Comparison of ENCODE assay signal across 11 cellular contexts in genomic region chr22:23248583-23248982, GRCh38.
DNase-seq lines count a peak whose midpoint lies in the region; ATAC-seq and TF ChIP-seq lines count a peak whose summit lies in the region.
"Had no signal": no experiment of that assay in that cellular context is flagged by ENCODE, and none has a peak within 500 bp of the region (broad histone marks: within the 10 kb centered on the region; RNA-seq: fewer than 3 reads in every experiment).

No MANE protein-coding gene starts in this region.

- H3K27me3 ChIP-seq in tibial artery: no peaks in the 10 kb centered on the region
- H3K27me3 ChIP-seq: transverse colon had no signal

- in situ Hi-C loops in GM13977 (cut with MboI; ENCODE audit: low pct_unique_long_range_greater_than_20kb, low sequenced_read_pairs, unreplicated experiment): no loop called here

- H3K27me3 Mint-ChIP-seq in activated T-helper 2 cell treated with anti-CD3 and anti-CD28 coated beads, Interferon-gamma antibody, Interleukin-2, Interleukin-4, amounts not matched to agents 10 μg/mL and 5 μg/mL and 100 μg/mL, durations not matched to agents 14 hours and 24 hours and 36 hours (ENCODE audit: low read depth): no peaks in the 10 kb centered on the region

- H3K36me3 ChIP-seq in tibial artery: peaks cover 0 to 6% (median under 1%) of the 10 kb centered on the region in 3 donors
- H3K36me3 ChIP-seq: transverse colon had no signal

- DNase-seq in SHP77 treated with DMSO at 0.1 percent for 48 hours (lab: John Stamatoyannopoulos, UW): peak; percentile 5
- no peak for DNase-seq in SHP77 (lab: John Stamatoyannopoulos, UW)
- peak; percentile 38 for DNase-seq in OCI-M1 (lab: John Stamatoyannopoulos, UW)
- peak; percentile 53 for DNase-seq in fibroblast of villous mesenchyme (ENCODE audit: low read depth)
- DNase-seq in tibial artery: no peak
- DNase-seq in activated naive CD4-positive, alpha-beta T cell treated with anti-CD3 and anti-CD28 coated beads, Interleukin-2, amount 50 U/mL, for 72 hours (ENCODE audit: low spot score in 2 of 2): no peak
- DNase-seq in activated T-helper 2 cell treated with anti-CD3 and anti-CD28 coated beads, Interferon-gamma antibody, Interleukin-2, Interleukin-4, amounts not matched to agents 10 μg/mL and 5 μg/mL and 100 μg/mL, durations not matched to agents 14 hours and 24 hours and 36 hours (ENCODE audit: low spot score): no peak
- DNase-seq in GM13977 (ENCODE audit: low spot score): no peak
- DNase-seq: activated effector memory CD4-positive, alpha-beta T cell treated with anti-CD3 and anti-CD28 coated beads, Interleukin-2, amount 50 U/mL, for 16 hours; transverse colon had no signal

- H3K4me1 ChIP-seq in tibial artery: peaks cover 0 to 69% (median 40%) of the 10 kb centered on the region in 4 donors

- no peak for TF ChIP-seq CTCF in fibroblast of villous mesenchyme (IDR thresholded peaks at IDR 0.05; ENCODE audit: insufficient read depth, low read depth, low read length)
- no peak for TF ChIP-seq CTCF in tibial artery (IDR thresholded peaks at IDR 0.05)
- TF ChIP-seq CTCF in GM13977 (IDR thresholded peaks at IDR 0.05; ENCODE audit: extremely low read depth, insufficient read depth, missing control alignments): no peak

- H3K9me3 Mint-ChIP-seq in activated naive CD4-positive, alpha-beta T cell treated with anti-CD3 and anti-CD28 coated beads, Interleukin-2, amount 50 U/mL, for 72 hours: no peaks in the 10 kb centered on the region
- no peaks in the 10 kb centered on the region for H3K9me3 Mint-ChIP-seq in activated T-helper 2 cell treated with anti-CD3 and anti-CD28 coated beads, Interferon-gamma antibody, Interleukin-2, Interleukin-4, amounts not matched to agents 10 μg/mL and 5 μg/mL and 100 μg/mL, durations not matched to agents 14 hours and 24 hours and 36 hours

- ATAC-seq in activated naive CD4-positive, alpha-beta T cell treated with anti-CD3 and anti-CD28 coated beads, Interleukin-2, amount 50 U/mL, for 72 hours: no peak

- H3K36me3 Mint-ChIP-seq in activated naive CD4-positive, alpha-beta T cell treated with anti-CD3 and anti-CD28 coated beads, Interleukin-2, amount 50 U/mL, for 72 hours: peaks cover 0 to 9% of the 10 kb centered on the region in 2 donors
- peaks cover under 1% of the 10 kb centered on the region for H3K36me3 Mint-ChIP-seq in activated T-helper 2 cell treated with anti-CD3 and anti-CD28 coated beads, Interferon-gamma antibody, Interleukin-2, Interleukin-4, amounts not matched to agents 10 μg/mL and 5 μg/mL and 100 μg/mL, durations not matched to agents 14 hours and 24 hours and 36 hours (ENCODE audit: low read depth)

- H3K27ac Mint-ChIP-seq in activated naive CD4-positive, alpha-beta T cell treated with anti-CD3 and anti-CD28 coated beads, Interleukin-2, amount 50 U/mL, for 72 hours: peak overlapping the region in 1 of 2 donors; percentile 27
- no peak overlapping the region for H3K27ac Mint-ChIP-seq in activated T-helper 2 cell treated with anti-CD3 and anti-CD28 coated beads, Interferon-gamma antibody, Interleukin-2, Interleukin-4, amounts not matched to agents 10 μg/mL and 5 μg/mL and 100 μg/mL, durations not matched to agents 14 hours and 24 hours and 36 hours

- H3K27ac ChIP-seq in tibial artery: peak overlapping the region; percentile 9 to 42
- H3K27ac ChIP-seq: skin epidermis, transverse colon had no signal

- intact Hi-C loops in tibial artery (cut with DNase I; ENCODE audit: low total_unique reads): loop anchor here (5.0 to 10.0 kb wide), 2 partner anchors 54 to 1311 kb away; no protein-coding TSS in a partner anchor
- intact Hi-C loops in activated T-helper 2 cell treated with anti-CD3 and anti-CD28 coated beads, Interferon-gamma antibody, Interleukin-2, Interleukin-4, amounts not matched to agents 10 μg/mL and 5 μg/mL and 100 μg/mL, durations not matched to agents 14 hours and 24 hours and 36 hours (cut with micrococcal nuclease): no loop called here

- no peak overlapping the region for H3K4me3 ChIP-seq in fibroblast of villous mesenchyme (ENCODE audit: low read depth, low read length)
- H3K4me3 ChIP-seq in tibial artery: no peak overlapping the region
- H3K4me3 ChIP-seq: skin epidermis, transverse colon had no signal

- no peaks in the 10 kb centered on the region for H3K9me3 ChIP-seq in tibial artery
- H3K9me3 ChIP-seq: transverse colon had no signal

- H3K4me3 Mint-ChIP-seq in activated T-helper 2 cell treated with anti-CD3 and anti-CD28 coated beads, Interferon-gamma antibody, Interleukin-2, Interleukin-4, amounts not matched to agents 10 μg/mL and 5 μg/mL and 100 μg/mL, durations not matched to agents 14 hours and 24 hours and 36 hours (ENCODE audit: low read depth): no peak overlapping the region

- peaks cover 40% of the 10 kb centered on the region for H3K4me1 Mint-ChIP-seq in activated T-helper 2 cell treated with anti-CD3 and anti-CD28 coated beads, Interferon-gamma antibody, Interleukin-2, Interleukin-4, amounts not matched to agents 10 μg/mL and 5 μg/mL and 100 μg/mL, durations not matched to agents 14 hours and 24 hours and 36 hours (ENCODE audit: low read depth)

Comparison
In these comparisons a context has a peak if more than half of its experiments do, and no peak if none do; other contexts are left out.
1. DNase-seq: peak in SHP77 treated with DMSO at 0.1 percent for 48 hours (single experiment), OCI-M1 (single experiment) and fibroblast of villous mesenchyme (single experiment); none in SHP77 (0 of 2), tibial artery (0 of 2), activated naive CD4-positive, alpha-beta T cell treated with anti-CD3 and anti-CD28 coated beads, Interleukin-2, amount 50 U/mL, for 72 hours (0 of 2), activated T-helper 2 cell treated with anti-CD3 and anti-CD28 coated beads, Interferon-gamma antibody, Interleukin-2, Interleukin-4, amounts not matched to agents 10 μg/mL and 5 μg/mL and 100 μg/mL, durations not matched to agents 14 hours and 24 hours and 36 hours (single experiment) and GM13977 (single experiment).